In genomic region chr2:95602146-95602545, GRCh38 we compare ENCODE assay signal across 11 cellular contexts. TPM values are rescaled to one million over a fixed set of nuclear protein-coding genes. Genes with fewer than 3 reads are reported as not detected.
"Had no signal": no experiment of that assay in that cellular context is flagged by ENCODE, and none has a peak within 500 bp of the region (broad histone marks: within the 10 kb centered on the region; RNA-seq: fewer than 3 reads in every experiment).

No MANE protein-coding gene starts in this region.

RNA-seq across cellular contexts. Expression of gene TRIM43, which starts 10.3 kb away (rescaled TPM):
- total RNA-seq: activated B cell treated with CpG ODN at 0.5 μM for 24 hours; activated CD4-positive, alpha-beta memory T cell treated with anti-CD3 and anti-CD28 coated beads for 36 hours; activated CD4-positive, alpha-beta T cell treated with anti-CD3 and anti-CD28 coated beads for 36 hours; activated CD4-positive, alpha-beta T cell treated with anti-CD3 and anti-CD28 coated beads, Interleukin-2, amount 10 ng/mL, durations not matched to agents 24 days and 14 days; activated CD4-positive, alpha-beta T cell treated with anti-CD3 and anti-CD28 coated beads, Interleukin-2, amount 10 ng/mL, durations not matched to agents 7 days and 5 days; activated CD8-positive, alpha-beta memory T cell treated with anti-CD3 and anti-CD28 coated beads for 36 hours; activated CD8-positive, alpha-beta T cell treated with anti-CD3 and anti-CD28 coated beads for 36 hours; T-cell; T-helper 1 cell treated with Interleukin-12 subunit alpha and Interleukin-12 subunit beta and Interleukin-4 antibody, amounts not matched to agents 30 ng/mL and 1 ng/mL, for 36 hours; T-helper 17 cell; WTC11 had no signal
